ENCODE assay signal across 2 cellular contexts in the genomic region with DNA sequence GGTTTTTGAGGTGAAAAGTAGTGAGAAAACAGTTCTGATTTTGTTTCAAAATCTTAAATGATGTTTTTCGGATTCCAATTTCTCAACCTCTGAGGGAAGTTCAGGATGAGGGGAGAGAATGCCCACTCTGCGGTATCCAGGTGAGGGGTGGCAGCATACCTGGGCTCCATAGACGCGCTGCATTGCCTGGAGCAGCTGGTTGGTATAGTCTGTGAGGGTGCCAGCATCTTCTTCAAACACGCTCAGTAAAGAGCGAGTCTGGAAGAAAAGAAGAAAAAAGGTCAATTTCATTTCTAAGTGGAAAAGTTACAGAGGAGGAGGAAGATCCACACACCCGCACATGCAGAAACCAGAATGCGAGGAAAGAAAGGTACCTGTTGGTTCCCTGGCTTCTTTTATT.
TF ChIP-seq lines count a peak whose summit lies in the region.

No MANE protein-coding gene starts in this region.

TF ChIP-seq in IMR-90, 13 proteins besides CTCF, POLR2A, EP300 and RAD21:
- no peak for TF ChIP-seq CHD1 (IDR thresholded peaks at IDR 0.05; ENCODE audit: low read depth, low read length)
- TF ChIP-seq SMC3 (IDR thresholded peaks at IDR 0.05; ENCODE audit: low read depth, low read length) = no peak
- TF ChIP-seq MXI1 (IDR thresholded peaks at IDR 0.05; ENCODE audit: borderline replicate concordance, low read depth, low read length) = no peak
- no peak for TF ChIP-seq CEBPB (IDR thresholded peaks at IDR 0.05; ENCODE audit: low read depth, low read length)
- no peak for TF ChIP-seq MAFK (IDR thresholded peaks at IDR 0.05; ENCODE audit: low read depth, low read length)
- no peak for TF ChIP-seq BHLHE40 (IDR thresholded peaks at IDR 0.05; ENCODE audit: low read depth, low read length)
- no peak for TF ChIP-seq RFX5 (IDR thresholded peaks at IDR 0.05; ENCODE audit: low read depth, low read length)

TF ChIP-seq in endothelial cell of umbilical vein, 7 proteins besides CTCF, POLR2A, EP300 and RAD21:
- TF ChIP-seq MYC (IDR thresholded peaks at IDR 0.05; ENCODE audit: low read depth, low read length) (no peak), EZH2 (IDR thresholded peaks at IDR 0.05; ENCODE audit: borderline replicate concordance, low read depth, low read length, severe bottlenecking) (no peak), FOS (IDR thresholded peaks at IDR 0.05; ENCODE audit: borderline replicate concordance, insufficient read depth, low read length) (no peak), JUN (IDR thresholded peaks at IDR 0.05; ENCODE audit: borderline replicate concordance, insufficient read depth, insufficient read length, low read depth) (no peak), GATA2 (IDR thresholded peaks at IDR 0.05; ENCODE audit: insufficient read depth, insufficient read length, low read depth, low read length) (no peak), POLR2AphosphoS5 (IDR thresholded peaks at IDR 0.05; ENCODE audit: insufficient read depth, low read depth, low read length) (no peak)
- TF ChIP-seq, protein P1, sequence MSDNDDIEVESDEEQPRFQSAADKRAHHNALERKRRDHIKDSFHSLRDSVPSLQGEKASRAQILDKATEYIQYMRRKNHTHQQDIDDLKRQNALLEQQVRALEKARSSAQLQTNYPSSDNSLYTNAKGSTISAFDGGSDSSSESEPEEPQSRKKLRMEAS (IDR thresholded peaks at IDR 0.05; ENCODE audit: insufficient read depth, insufficient read length) = no peak
TF ChIP-seq in endothelial cell of umbilical vein: peak in this region for 0.
